In the genomic region with DNA sequence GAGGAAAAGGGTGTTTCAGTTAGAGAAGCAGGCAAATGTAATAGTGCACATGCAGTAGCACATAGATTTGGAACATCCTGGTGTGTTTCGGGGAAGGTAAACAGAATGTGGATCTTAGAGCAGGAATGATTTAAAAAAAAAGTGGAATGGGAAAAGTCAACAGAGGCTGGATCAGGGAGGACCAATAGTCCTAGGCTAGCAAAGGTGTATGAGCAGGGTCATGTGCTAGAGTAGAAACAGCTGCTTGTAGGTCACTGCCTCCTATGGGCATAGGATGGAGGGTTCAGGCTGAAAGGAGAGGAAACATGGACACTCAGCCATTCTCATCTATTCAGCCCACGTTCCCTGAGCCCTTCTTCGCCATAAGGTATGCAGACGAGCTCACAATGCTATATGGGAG, we compare ENCODE assay signal across 1 cellular context.
TF ChIP-seq lines count a peak whose summit lies in the region.

No MANE protein-coding gene starts in this region.

TF ChIP-seq in K562, 482 proteins besides CTCF, POLR2A, EP300 and RAD21 (continued from another document):
- TF ChIP-seq, protein P1, sequence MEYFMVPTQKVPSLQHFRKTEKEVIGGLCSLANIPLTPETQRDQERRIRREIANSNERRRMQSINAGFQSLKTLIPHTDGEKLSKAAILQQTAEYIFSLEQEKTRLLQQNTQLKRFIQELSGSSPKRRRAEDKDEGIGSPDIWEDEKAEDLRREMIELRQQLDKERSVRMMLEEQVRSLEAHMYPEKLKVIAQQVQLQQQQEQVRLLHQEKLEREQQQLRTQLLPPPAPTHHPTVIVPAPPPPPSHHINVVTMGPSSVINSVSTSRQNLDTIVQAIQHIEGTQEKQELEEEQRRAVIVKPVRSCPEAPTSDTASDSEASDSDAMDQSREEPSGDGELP (CRISPR knock-in tag; IDR thresholded peaks at IDR 0.05; ENCODE audit: borderline replicate concordance), result peak; percentile 69
- TF ChIP-seq NFE2 (IDR thresholded peaks at IDR 0.05; ENCODE audit: low read depth) (no peak), PHF20 (IDR thresholded peaks at IDR 0.05; ENCODE audit: partially characterized antibody) (no peak), JUND (IDR thresholded peaks at IDR 0.05; ENCODE audit: borderline replicate concordance, low read depth, low read length) (0 out of 2 replicates have a peak, but pooled peaks have one; percentile 5), JUND (tag; IDR thresholded peaks at IDR 0.05; ENCODE audit: borderline replicate concordance, low read depth, low read length) (no peak), CC2D1A (IDR thresholded peaks at IDR 0.05) (no peak), ZBED1 (IDR thresholded peaks at IDR 0.05) (no peak), MAFK (IDR thresholded peaks at IDR 0.05; ENCODE audit: low read length) (no peak), FOXK1 (CRISPR knock-in tag; IDR thresholded peaks at IDR 0.05; ENCODE audit: borderline replicate concordance) (no peak), GTF2E2 (tag; IDR thresholded peaks at IDR 0.05) (no peak), MAFF (IDR thresholded peaks at IDR 0.05; ENCODE audit: low read length) (no peak), NBN (IDR thresholded peaks at IDR 0.05; ENCODE audit: low read depth) (no peak), ZNF253 (CRISPR knock-in tag; conservative IDR thresholded peaks at IDR 0.05) (no peak), IRF2 (CRISPR knock-in tag; IDR thresholded peaks at IDR 0.05) (no peak), GABPB2 (CRISPR knock-in tag; conservative IDR thresholded peaks at IDR 0.05) (no peak), RBM39 (optimal IDR thresholded peaks at IDR 0.05; ENCODE audit: low read depth, low read length) (no peak), RAD51 (IDR thresholded peaks at IDR 0.05; ENCODE audit: borderline replicate concordance, low read depth) (no peak)
- TF ChIP-seq, protein P2, sequence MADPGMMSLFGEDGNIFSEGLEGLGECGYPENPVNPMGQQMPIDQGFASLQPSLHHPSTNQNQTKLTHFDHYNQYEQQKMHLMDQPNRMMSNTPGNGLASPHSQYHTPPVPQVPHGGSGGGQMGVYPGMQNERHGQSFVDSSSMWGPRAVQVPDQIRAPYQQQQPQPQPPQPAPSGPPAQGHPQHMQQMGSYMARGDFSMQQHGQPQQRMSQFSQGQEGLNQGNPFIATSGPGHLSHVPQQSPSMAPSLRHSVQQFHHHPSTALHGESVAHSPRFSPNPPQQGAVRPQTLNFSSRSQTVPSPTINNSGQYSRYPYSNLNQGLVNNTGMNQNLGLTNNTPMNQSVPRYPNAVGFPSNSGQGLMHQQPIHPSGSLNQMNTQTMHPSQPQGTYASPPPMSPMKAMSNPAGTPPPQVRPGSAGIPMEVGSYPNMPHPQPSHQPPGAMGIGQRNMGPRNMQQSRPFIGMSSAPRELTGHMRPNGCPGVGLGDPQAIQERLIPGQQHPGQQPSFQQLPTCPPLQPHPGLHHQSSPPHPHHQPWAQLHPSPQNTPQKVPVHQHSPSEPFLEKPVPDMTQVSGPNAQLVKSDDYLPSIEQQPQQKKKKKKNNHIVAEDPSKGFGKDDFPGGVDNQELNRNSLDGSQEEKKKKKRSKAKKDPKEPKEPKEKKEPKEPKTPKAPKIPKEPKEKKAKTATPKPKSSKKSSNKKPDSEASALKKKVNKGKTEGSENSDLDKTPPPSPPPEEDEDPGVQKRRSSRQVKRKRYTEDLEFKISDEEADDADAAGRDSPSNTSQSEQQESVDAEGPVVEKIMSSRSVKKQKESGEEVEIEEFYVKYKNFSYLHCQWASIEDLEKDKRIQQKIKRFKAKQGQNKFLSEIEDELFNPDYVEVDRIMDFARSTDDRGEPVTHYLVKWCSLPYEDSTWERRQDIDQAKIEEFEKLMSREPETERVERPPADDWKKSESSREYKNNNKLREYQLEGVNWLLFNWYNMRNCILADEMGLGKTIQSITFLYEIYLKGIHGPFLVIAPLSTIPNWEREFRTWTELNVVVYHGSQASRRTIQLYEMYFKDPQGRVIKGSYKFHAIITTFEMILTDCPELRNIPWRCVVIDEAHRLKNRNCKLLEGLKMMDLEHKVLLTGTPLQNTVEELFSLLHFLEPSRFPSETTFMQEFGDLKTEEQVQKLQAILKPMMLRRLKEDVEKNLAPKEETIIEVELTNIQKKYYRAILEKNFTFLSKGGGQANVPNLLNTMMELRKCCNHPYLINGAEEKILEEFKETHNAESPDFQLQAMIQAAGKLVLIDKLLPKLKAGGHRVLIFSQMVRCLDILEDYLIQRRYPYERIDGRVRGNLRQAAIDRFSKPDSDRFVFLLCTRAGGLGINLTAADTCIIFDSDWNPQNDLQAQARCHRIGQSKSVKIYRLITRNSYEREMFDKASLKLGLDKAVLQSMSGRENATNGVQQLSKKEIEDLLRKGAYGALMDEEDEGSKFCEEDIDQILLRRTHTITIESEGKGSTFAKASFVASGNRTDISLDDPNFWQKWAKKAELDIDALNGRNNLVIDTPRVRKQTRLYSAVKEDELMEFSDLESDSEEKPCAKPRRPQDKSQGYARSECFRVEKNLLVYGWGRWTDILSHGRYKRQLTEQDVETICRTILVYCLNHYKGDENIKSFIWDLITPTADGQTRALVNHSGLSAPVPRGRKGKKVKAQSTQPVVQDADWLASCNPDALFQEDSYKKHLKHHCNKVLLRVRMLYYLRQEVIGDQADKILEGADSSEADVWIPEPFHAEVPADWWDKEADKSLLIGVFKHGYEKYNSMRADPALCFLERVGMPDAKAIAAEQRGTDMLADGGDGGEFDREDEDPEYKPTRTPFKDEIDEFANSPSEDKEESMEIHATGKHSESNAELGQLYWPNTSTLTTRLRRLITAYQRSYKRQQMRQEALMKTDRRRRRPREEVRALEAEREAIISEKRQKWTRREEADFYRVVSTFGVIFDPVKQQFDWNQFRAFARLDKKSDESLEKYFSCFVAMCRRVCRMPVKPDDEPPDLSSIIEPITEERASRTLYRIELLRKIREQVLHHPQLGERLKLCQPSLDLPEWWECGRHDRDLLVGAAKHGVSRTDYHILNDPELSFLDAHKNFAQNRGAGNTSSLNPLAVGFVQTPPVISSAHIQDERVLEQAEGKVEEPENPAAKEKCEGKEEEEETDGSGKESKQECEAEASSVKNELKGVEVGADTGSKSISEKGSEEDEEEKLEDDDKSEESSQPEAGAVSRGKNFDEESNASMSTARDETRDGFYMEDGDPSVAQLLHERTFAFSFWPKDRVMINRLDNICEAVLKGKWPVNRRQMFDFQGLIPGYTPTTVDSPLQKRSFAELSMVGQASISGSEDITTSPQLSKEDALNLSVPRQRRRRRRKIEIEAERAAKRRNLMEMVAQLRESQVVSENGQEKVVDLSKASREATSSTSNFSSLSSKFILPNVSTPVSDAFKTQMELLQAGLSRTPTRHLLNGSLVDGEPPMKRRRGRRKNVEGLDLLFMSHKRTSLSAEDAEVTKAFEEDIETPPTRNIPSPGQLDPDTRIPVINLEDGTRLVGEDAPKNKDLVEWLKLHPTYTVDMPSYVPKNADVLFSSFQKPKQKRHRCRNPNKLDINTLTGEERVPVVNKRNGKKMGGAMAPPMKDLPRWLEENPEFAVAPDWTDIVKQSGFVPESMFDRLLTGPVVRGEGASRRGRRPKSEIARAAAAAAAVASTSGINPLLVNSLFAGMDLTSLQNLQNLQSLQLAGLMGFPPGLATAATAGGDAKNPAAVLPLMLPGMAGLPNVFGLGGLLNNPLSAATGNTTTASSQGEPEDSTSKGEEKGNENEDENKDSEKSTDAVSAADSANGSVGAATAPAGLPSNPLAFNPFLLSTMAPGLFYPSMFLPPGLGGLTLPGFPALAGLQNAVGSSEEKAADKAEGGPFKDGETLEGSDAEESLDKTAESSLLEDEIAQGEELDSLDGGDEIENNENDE (IDR thresholded peaks at IDR 0.05; ENCODE audit: low read depth, low read length), result no peak
- TF ChIP-seq, protein P3, sequence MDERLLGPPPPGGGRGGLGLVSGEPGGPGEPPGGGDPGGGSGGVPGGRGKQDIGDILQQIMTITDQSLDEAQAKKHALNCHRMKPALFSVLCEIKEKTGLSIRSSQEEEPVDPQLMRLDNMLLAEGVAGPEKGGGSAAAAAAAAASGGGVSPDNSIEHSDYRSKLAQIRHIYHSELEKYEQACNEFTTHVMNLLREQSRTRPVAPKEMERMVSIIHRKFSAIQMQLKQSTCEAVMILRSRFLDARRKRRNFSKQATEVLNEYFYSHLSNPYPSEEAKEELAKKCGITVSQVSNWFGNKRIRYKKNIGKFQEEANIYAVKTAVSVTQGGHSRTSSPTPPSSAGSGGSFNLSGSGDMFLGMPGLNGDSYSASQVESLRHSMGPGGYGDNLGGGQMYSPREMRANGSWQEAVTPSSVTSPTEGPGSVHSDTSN (CRISPR knock-in tag; IDR thresholded peaks at IDR 0.05; ENCODE audit: low read depth), result no peak
- TF ChIP-seq, protein P3 (tag; conservative IDR thresholded peaks at IDR 0.05; ENCODE audit: low read depth), result no peak
- TF ChIP-seq, protein P4, sequence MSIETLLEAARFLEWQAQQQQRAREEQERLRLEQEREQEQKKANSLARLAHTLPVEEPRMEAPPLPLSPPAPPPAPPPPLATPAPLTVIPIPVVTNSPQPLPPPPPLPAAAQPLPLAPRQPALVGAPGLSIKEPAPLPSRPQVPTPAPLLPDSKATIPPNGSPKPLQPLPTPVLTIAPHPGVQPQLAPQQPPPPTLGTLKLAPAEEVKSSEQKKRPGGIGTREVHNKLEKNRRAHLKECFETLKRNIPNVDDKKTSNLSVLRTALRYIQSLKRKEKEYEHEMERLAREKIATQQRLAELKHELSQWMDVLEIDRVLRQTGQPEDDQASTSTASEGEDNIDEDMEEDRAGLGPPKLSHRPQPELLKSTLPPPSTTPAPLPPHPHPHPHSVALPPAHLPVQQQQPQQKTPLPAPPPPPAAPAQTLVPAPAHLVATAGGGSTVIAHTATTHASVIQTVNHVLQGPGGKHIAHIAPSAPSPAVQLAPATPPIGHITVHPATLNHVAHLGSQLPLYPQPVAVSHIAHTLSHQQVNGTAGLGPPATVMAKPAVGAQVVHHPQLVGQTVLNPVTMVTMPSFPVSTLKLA (conservative IDR thresholded peaks at IDR 0.05), result 0 out of 4 replicates have a peak, but pooled peaks of 1 of the 2 experiments have one; percentile 26
TF ChIP-seq in K562: peak in this region for 12.
